10 cellular contexts compared by ENCODE assay signal in the genomic region with DNA sequence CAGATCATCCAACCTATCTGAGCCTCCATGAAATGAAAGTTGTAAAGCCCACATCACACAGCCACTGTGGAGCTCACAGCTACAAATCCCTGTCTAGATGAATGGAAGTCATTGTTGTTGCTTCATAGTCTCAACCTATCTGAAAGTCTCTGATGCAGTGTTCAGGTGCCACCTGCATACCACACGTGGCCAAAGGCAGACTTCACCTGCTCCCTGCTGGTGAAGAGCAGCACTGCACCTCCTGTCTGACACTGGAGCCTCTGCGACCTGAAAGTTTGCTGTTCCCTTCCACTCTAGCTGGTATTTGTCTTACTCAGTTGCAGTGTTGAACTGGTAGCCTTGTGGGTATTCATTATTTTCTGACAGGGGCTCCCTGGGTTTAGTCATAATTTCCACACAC. TPM values are rescaled to one million over a fixed set of nuclear protein-coding genes. Genes with fewer than 3 reads are reported as not detected.
A peak's percentile ranks its signal among the peaks of the same experiment; 100 is the strongest.
DNase-seq lines count a peak whose midpoint lies in the region; ATAC-seq and TF ChIP-seq lines count a peak whose summit lies in the region.
"Had no signal": no experiment of that assay in that cellular context is flagged by ENCODE, and none has a peak within 500 bp of the region (broad histone marks: within the 10 kb centered on the region; RNA-seq: fewer than 3 reads in every experiment).

No MANE protein-coding gene starts in this region.

- peak; percentile 66 for ATAC-seq in GM21717 (IDR thresholded peaks at IDR 0.05; ENCODE audit: unreplicated experiment)
- ATAC-seq in memory B cell (ENCODE audit: low read depth) = peak; percentile 82

- no peak for TF ChIP-seq POLR2A in lower leg skin (IDR thresholded peaks at IDR 0.05)

- CTCF ChIA-PET in GM10248 (lab: Yijun Ruan, JAX) = interaction anchor here (1.0 to 1.5 kb wide), 4 partner anchors 9 to 406 kb away, joined by 3 to 9 read pairs (median 4); no protein-coding TSS in a partner anchor

- no peak overlapping the region for H3K27ac ChIP-seq in substantia nigra (ENCODE audit: low read depth, low read length, poor library complexity, severe bottlenecking)
- H3K27ac ChIP-seq: SK-N-MC had no signal

- H3K4me3 Mint-ChIP-seq in activated naive CD8-positive, alpha-beta T cell treated with anti-CD3 and anti-CD28 coated beads for 36 hours = no peak overlapping the region
- H3K4me3 Mint-ChIP-seq in memory B cell = no peak overlapping the region

- no peaks in the 10 kb centered on the region for H3K4me1 Mint-ChIP-seq in activated naive CD8-positive, alpha-beta T cell treated with anti-CD3 and anti-CD28 coated beads for 36 hours
- H3K4me1 Mint-ChIP-seq in memory B cell = no peaks in the 10 kb centered on the region

- H3K4me3 ChIP-seq in lower leg skin (ENCODE audit: low read depth, poor library complexity, severe bottlenecking) = no peak overlapping the region
- H3K4me3 ChIP-seq: SK-N-MC had no signal

- H3K27me3 Mint-ChIP-seq in activated naive CD8-positive, alpha-beta T cell treated with anti-CD3 and anti-CD28 coated beads for 36 hours = peaks cover 33% of the 10 kb centered on the region
- H3K27me3 Mint-ChIP-seq in memory B cell = peaks cover 11% of the 10 kb centered on the region

- H3K27ac Mint-ChIP-seq in activated naive CD8-positive, alpha-beta T cell treated with anti-CD3 and anti-CD28 coated beads for 36 hours = no peak overlapping the region
- H3K27ac Mint-ChIP-seq in memory B cell = no peak overlapping the region

- intact Hi-C loops in lower leg skin (cut with DNase I; ENCODE audit: low total_unique reads) = no loop called here

- no peaks in the 10 kb centered on the region for H3K36me3 Mint-ChIP-seq in activated naive CD8-positive, alpha-beta T cell treated with anti-CD3 and anti-CD28 coated beads for 36 hours
- no peaks in the 10 kb centered on the region for H3K36me3 Mint-ChIP-seq in memory B cell

- WGBS in lower leg skin, 2 donors = 14 to 15% methylated on average over 2 of the region's 2 CpGs

- POLR2A ChIA-PET in GM10248 (lab: Yijun Ruan, JAX) = no interaction called here

- TF ChIP-seq CTCF in GM10248 (IDR thresholded peaks at IDR 0.05; ENCODE audit: control extremely low read depth, extremely low read depth, low read depth, missing control alignments) = peak; percentile 65
- no peak for TF ChIP-seq CTCF in lower leg skin (IDR thresholded peaks at IDR 0.05)

- peak; percentile 62 for DNase-seq in GM10248 (ENCODE audit: extremely low spot score)
- DNase-seq in NCI-H460 (ENCODE audit: extremely low read depth, low read depth) = peak; percentile 7
- peak; percentile 41 for DNase-seq in activated naive CD8-positive, alpha-beta T cell treated with anti-CD3 and anti-CD28 coated beads for 36 hours
- peak in 1 of 2 donors; percentile 47 for DNase-seq in memory B cell (ENCODE audit: low spot score in 2 of 2)
- no peak for DNase-seq in NCI-H1436 treated with DMSO at 0.1 percent for 48 hours (lab: John Stamatoyannopoulos, UW)
- DNase-seq in lower leg skin (ENCODE audit: low spot score in 2 of 2) = no peak
- no peak for DNase-seq in substantia nigra (lab: John Stamatoyannopoulos, UW)

- no peaks in the 10 kb centered on the region for H3K9me3 Mint-ChIP-seq in activated naive CD8-positive, alpha-beta T cell treated with anti-CD3 and anti-CD28 coated beads for 36 hours
- no peaks in the 10 kb centered on the region for H3K9me3 Mint-ChIP-seq in memory B cell

RNA-seq across cellular contexts. Expression of gene LORICRIN, which starts 18.4 kb away (rescaled TPM):
- not detected in 2 replicates for total RNA-seq in NCI-H460 (2014; rRNA removed; shearing (Covaris generic))
- not detected in 2 replicates for polyA plus RNA-seq in NCI-H460 (2014; cell fraction: nucleus; rRNA removed)
- total RNA-seq in activated naive CD8-positive, alpha-beta T cell treated with anti-CD3 and anti-CD28 coated beads for 36 hours = not detected
- 100 to 1,000 TPM; 434 to 831 (median 725) TPM for total RNA-seq in lower leg skin
- total RNA-seq: pulmonary artery endothelial cell had no signal

RNA-seq across cellular contexts. Expression of gene PGLYRP3, which starts 34.9 kb away (rescaled TPM):
- not detected in 2 replicates for total RNA-seq in NCI-H460 (2014; rRNA removed; shearing (Covaris generic))
- not detected in 2 replicates for polyA plus RNA-seq in NCI-H460 (2014; cell fraction: nucleus; rRNA removed)
- total RNA-seq in activated naive CD8-positive, alpha-beta T cell treated with anti-CD3 and anti-CD28 coated beads for 36 hours = not detected
- 10 to 100 TPM; 33.1 to 66.1 (median 60.3) TPM for total RNA-seq in lower leg skin
- total RNA-seq: pulmonary artery endothelial cell had no signal

Comparison
In these comparisons a context has a peak if more than half of its experiments do, and no peak if none do; other contexts are left out.
1. DNase-seq: peak in GM10248 (single experiment), NCI-H460 (single experiment) and activated naive CD8-positive, alpha-beta T cell treated with anti-CD3 and anti-CD28 coated beads for 36 hours (single experiment); none in NCI-H1436 treated with DMSO at 0.1 percent for 48 hours (single experiment), lower leg skin (0 of 2) and substantia nigra (0 of 49).
2. RNA of gene LORICRIN, which starts 18.4 kb away (total RNA-seq): 434 to 831 TPM in lower leg skin; not detected in NCI-H460 and not detected in activated naive CD8-positive, alpha-beta T cell treated with anti-CD3 and anti-CD28 coated beads for 36 hours; every median in the first group is over 100 times any median in the second.
3. RNA of gene PGLYRP3, which starts 34.9 kb away (total RNA-seq): 33.1 to 66.1 TPM in lower leg skin; not detected in NCI-H460 and not detected in activated naive CD8-positive, alpha-beta T cell treated with anti-CD3 and anti-CD28 coated beads for 36 hours; every median in the first group is over 10 times any median in the second.